20 cellular contexts compared by ENCODE assay signal in genomic region chr12:48281811-48282210, GRCh38.
"Had no signal": no experiment of that assay in that cellular context is flagged by ENCODE, and none has a peak within 500 bp of the region (broad histone marks: within the 10 kb centered on the region; RNA-seq: fewer than 3 reads in every experiment).

No MANE protein-coding gene starts in this region.

- H3K4me1 ChIP-seq: foreskin keratinocyte, lower lobe of right lung had no signal

- H3K27ac Mint-ChIP-seq: activated B cell treated with CpG ODN at 0.5 μM for 24 hours; activated CD8-positive, alpha-beta T cell treated with anti-CD3 and anti-CD28 coated beads, Interleukin-2, amount 10 ng/mL, durations not matched to agents 7 days and 5 days; activated naive CD4-positive, alpha-beta T cell treated with anti-CD3 and anti-CD28 coated beads, Interleukin-2, amount 50 U/mL, for 24 hours; activated T-cell treated with anti-CD3 and anti-CD28 coated beads, Interleukin-2, amount 50 U/mL, for 24 hours; activated T-helper 2 cell treated with anti-CD3 and anti-CD28 coated beads, Interferon-gamma antibody, Interleukin-2, Interleukin-4, amounts not matched to agents 10 μg/mL and 5 μg/mL and 100 μg/mL, durations not matched to agents 14 hours and 24 hours and 36 hours; effector memory CD8-positive, alpha-beta T cell; mesothelial cell of epicardium; nephron; stimulated activated naive B cell treated with anti-CD40 and anti-IgM and Interleukin-4, amounts not matched to agents 10 μg/mL and 1 μg/mL and 100 μg/mL, for 72 hours had no signal

- H3K9me3 Mint-ChIP-seq: activated B cell treated with CpG ODN at 0.5 μM for 24 hours; effector memory CD8-positive, alpha-beta T cell had no signal

- H3K4me3 ChIP-seq: hepatocyte, lower lobe of right lung, thoracic aorta, upper lobe of right lung had no signal

- H3K4me1 Mint-ChIP-seq: nephron had no signal

- DNase-seq: activated B cell treated with CpG ODN at 0.5 μM for 24 hours; activated CD4-positive, alpha-beta T cell treated with anti-CD3 and anti-CD28 coated beads for 48 hours; activated CD8-positive, alpha-beta T cell treated with anti-CD3 and anti-CD28 coated beads, Interleukin-2, amount 10 ng/mL, durations not matched to agents 7 days and 5 days; activated T-cell treated with anti-CD3 and anti-CD28 coated beads, Interleukin-2, amount 50 U/mL, for 24 hours; dermis blood vessel endothelial cell; effector memory CD8-positive, alpha-beta T cell; left colon; lower lobe of right lung; nucleus accumbens; retina; stimulated activated naive B cell treated with anti-CD40 and anti-IgM and Interleukin-4, amounts not matched to agents 10 μg/mL and 1 μg/mL and 100 μg/mL, for 72 hours; upper lobe of right lung had no signal

- H3K27me3 ChIP-seq: hepatocyte, upper lobe of right lung had no signal

- H3K27ac ChIP-seq: epithelial cell of prostate, foreskin keratinocyte, hepatocyte, lower lobe of right lung, thoracic aorta, upper lobe of right lung had no signal

- H3K36me3 ChIP-seq: lower lobe of right lung, thoracic aorta, upper lobe of right lung had no signal

- H3K4me3 Mint-ChIP-seq: activated B cell treated with CpG ODN at 0.5 μM for 24 hours; activated CD8-positive, alpha-beta T cell treated with anti-CD3 and anti-CD28 coated beads, Interleukin-2, amount 10 ng/mL, durations not matched to agents 7 days and 5 days; activated naive CD4-positive, alpha-beta T cell treated with anti-CD3 and anti-CD28 coated beads, Interleukin-2, amount 50 U/mL, for 24 hours; activated T-cell treated with anti-CD3 and anti-CD28 coated beads, Interleukin-2, amount 50 U/mL, for 24 hours; effector memory CD8-positive, alpha-beta T cell; mesothelial cell of epicardium; nephron; stimulated activated naive B cell treated with anti-CD40 and anti-IgM and Interleukin-4, amounts not matched to agents 10 μg/mL and 1 μg/mL and 100 μg/mL, for 72 hours had no signal

- H3K9me3 ChIP-seq: lower lobe of right lung, upper lobe of right lung had no signal

- ATAC-seq: activated CD8-positive, alpha-beta T cell treated with anti-CD3 and anti-CD28 coated beads, Interleukin-2, amount 10 ng/mL, durations not matched to agents 7 days and 5 days; effector memory CD8-positive, alpha-beta T cell; foreskin keratinocyte; left colon; lower lobe of right lung; stimulated activated naive B cell treated with anti-CD40 and anti-IgM and Interleukin-4, amounts not matched to agents 10 μg/mL and 1 μg/mL and 100 μg/mL, for 72 hours; upper lobe of right lung had no signal
